ENCODE assay signal across 21 cellular contexts in the genomic region with DNA sequence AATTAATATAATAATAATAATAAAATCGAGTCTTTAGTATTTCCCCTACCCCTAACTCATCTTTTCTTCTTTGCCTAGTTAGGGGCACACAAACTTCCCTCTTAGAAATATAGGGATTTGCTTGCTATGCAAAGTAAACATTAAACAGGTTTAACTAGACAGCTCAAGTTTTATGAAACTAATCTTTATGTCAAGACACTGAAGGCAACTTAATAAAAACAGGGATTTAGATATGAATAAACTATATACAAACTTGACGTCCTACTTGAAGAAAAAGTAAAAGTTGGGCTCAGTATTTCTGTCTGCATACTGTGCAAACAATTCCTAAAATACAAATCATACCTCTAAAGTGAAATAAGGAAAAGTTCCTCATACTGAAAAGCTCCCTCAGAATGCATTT. TPM values are rescaled to one million over a fixed set of nuclear protein-coding genes. Genes with fewer than 3 reads are reported as not detected.
A peak's percentile ranks its signal among the peaks of the same experiment; 100 is the strongest.
DNase-seq lines count a peak whose midpoint lies in the region; ATAC-seq and TF ChIP-seq lines count a peak whose summit lies in the region.
"Had no signal": no experiment of that assay in that cellular context is flagged by ENCODE, and none has a peak within 500 bp of the region (broad histone marks: within the 10 kb centered on the region; RNA-seq: fewer than 3 reads in every experiment).

No MANE protein-coding gene starts in this region.

- CTCF ChIA-PET in Panc1 (lab: Charles Lee), result no interaction called here

- H3K36me3 ChIP-seq in Panc1 (ENCODE audit: control insufficient read depth, insufficient read depth, low read length) (no peaks in the 10 kb centered on the region; the same call in 1 of the 2 replicates), gastroesophageal sphincter (no peaks in the 10 kb centered on the region)

- WGBS in gastroesophageal sphincter (ENCODE audit: low coverage in 1 of 2), 2 donors, result 31 to 43% methylated on average over 2 of the region's 2 CpGs

- TF ChIP-seq CTCF in Panc1 (IDR thresholded peaks at IDR 0.05), result no peak
- TF ChIP-seq CTCF in gastroesophageal sphincter (IDR thresholded peaks at IDR 0.05), result no peak

- BruUV-seq in Panc1 (replicated peaks; lab: Mats Ljungman, UMichigan), result no TSS peak

- no peak overlapping the region for H3K4me3 ChIP-seq in Panc1 (ENCODE audit: low read depth in 2 of 2, low read length in 2 of 2)
- H3K4me3 ChIP-seq in gastroesophageal sphincter, result no peak overlapping the region

- DNase-seq in SIG-M5 treated with dmso at 0.1 percent for 504 hours (lab: John Stamatoyannopoulos, UW; ENCODE audit: unreplicated experiment) (peak; percentile 36), SIG-M5 (lab: John Stamatoyannopoulos, UW) (no peak), Panc1 (ENCODE audit: low read depth, low spot score) (no peak), ureter (ENCODE audit: low spot score) (no peak), AG08396 (ENCODE audit: low spot score) (no peak)
- DNase-seq in activated naive CD8-positive, alpha-beta T cell treated with anti-CD3 and anti-CD28 coated beads, Interleukin-2, amount 50 U/mL, for 24 hours, result no peak
- DNase-seq: Calu3; CD4-positive, CD25-positive, alpha-beta regulatory T cell; DND-41; GDM1; KBM-7; NCI-H1048; NCI-H146; NCI-H2107; NCI-H226; NCI-H526 treated with DMSO at 0.1 percent for 48 hours had no signal

- peaks cover 35% of the 10 kb centered on the region for H3K4me1 ChIP-seq in Panc1 (ENCODE audit: control insufficient read depth, insufficient read depth, low read length)
- H3K4me1 ChIP-seq in gastroesophageal sphincter, result peaks cover 0 to 60% (median 13%) of the 10 kb centered on the region in 3 donors

- H3K27me3 ChIP-seq in Panc1 (ENCODE audit: control insufficient read depth, insufficient read depth, low read length), result no peaks in the 10 kb centered on the region
- H3K27me3 ChIP-seq in gastroesophageal sphincter, result no peaks in the 10 kb centered on the region

- H3K4me1 Mint-ChIP-seq in activated naive CD8-positive, alpha-beta T cell treated with anti-CD3 and anti-CD28 coated beads, Interleukin-2, amount 50 U/mL, for 24 hours, result no peaks in the 10 kb centered on the region
- H3K4me1 Mint-ChIP-seq: CD4-positive, CD25-positive, alpha-beta regulatory T cell had no signal

- no peaks in the 10 kb centered on the region for H3K9me3 Mint-ChIP-seq in activated naive CD8-positive, alpha-beta T cell treated with anti-CD3 and anti-CD28 coated beads, Interleukin-2, amount 50 U/mL, for 24 hours

- peaks cover 17% of the 10 kb centered on the region for H3K27me3 Mint-ChIP-seq in activated naive CD8-positive, alpha-beta T cell treated with anti-CD3 and anti-CD28 coated beads, Interleukin-2, amount 50 U/mL, for 24 hours
- H3K27me3 Mint-ChIP-seq: CD4-positive, CD25-positive, alpha-beta regulatory T cell had no signal

- TF ChIP-seq EP300 in gastroesophageal sphincter (IDR thresholded peaks at IDR 0.05), result no peak

- in situ Hi-C loops in Panc1 (cut with HindIII; ENCODE audit: low pct_unique_long_range_greater_than_20kb, low sequenced_read_pairs), result no loop called here

- TF ChIP-seq POLR2A in gastroesophageal sphincter (IDR thresholded peaks at IDR 0.05), result no peak

- no peaks in the 10 kb centered on the region for H3K36me3 Mint-ChIP-seq in activated naive CD8-positive, alpha-beta T cell treated with anti-CD3 and anti-CD28 coated beads, Interleukin-2, amount 50 U/mL, for 24 hours (ENCODE audit: low read depth)
- H3K36me3 Mint-ChIP-seq: CD4-positive, CD25-positive, alpha-beta regulatory T cell had no signal

- POLR2A ChIA-PET in Panc1 (lab: Charles Lee), result interaction anchor here (0.6 kb wide), 1 partner anchor 27 kb away, joined by 3 read pairs; no protein-coding TSS in a partner anchor

- peaks cover 2% of the 10 kb centered on the region; the same call in 1 of the 2 replicates for H3K9me3 ChIP-seq in Panc1 (ENCODE audit: control insufficient read depth, insufficient read depth, low read depth, low read length)
- H3K9me3 ChIP-seq in gastroesophageal sphincter, result no peaks in the 10 kb centered on the region

- no peak overlapping the region for H3K4me3 Mint-ChIP-seq in activated naive CD8-positive, alpha-beta T cell treated with anti-CD3 and anti-CD28 coated beads, Interleukin-2, amount 50 U/mL, for 24 hours
- H3K4me3 Mint-ChIP-seq: CD4-positive, CD25-positive, alpha-beta regulatory T cell had no signal

- H3K27ac Mint-ChIP-seq in activated naive CD8-positive, alpha-beta T cell treated with anti-CD3 and anti-CD28 coated beads, Interleukin-2, amount 50 U/mL, for 24 hours, result no peak overlapping the region
- H3K27ac Mint-ChIP-seq: CD4-positive, CD25-positive, alpha-beta regulatory T cell had no signal

- ATAC-seq in Panc1 (no peak), gastroesophageal sphincter (no peak), HG02970 (IDR thresholded peaks at IDR 0.05; ENCODE audit: low FRiP score, unreplicated experiment) (no peak)
- no peak for ATAC-seq in activated naive CD8-positive, alpha-beta T cell treated with anti-CD3 and anti-CD28 coated beads, Interleukin-2, amount 50 U/mL, for 24 hours

- H3K27ac ChIP-seq in Panc1 (ENCODE audit: low read length) (peak overlapping the region; percentile 96), gastroesophageal sphincter (peak overlapping the region; percentile 56 to 77 (median 62))
- H3K27ac ChIP-seq: 22Rv1, HL-60 had no signal

- intact Hi-C loops in Panc1 (cut with micrococcal nuclease; ENCODE audit: unreplicated experiment), result loop anchor here (10.0 kb wide), 1 partner anchor 47 kb away; the partner anchor contains the start of gene CAV2

RNA-seq across cellular contexts. Expression of gene CAV2, which starts 52.1 kb away (rescaled TPM):
- total RNA-seq in Panc1 (2021; ENCODE audit: unreplicated experiment) (217 TPM), gastroesophageal sphincter (100 to 1,000 TPM; 142 to 188 (median 170) TPM), ureter (64.4 TPM)
- polyA plus RNA-seq in Panc1 (2012; ENCODE audit: insufficient read length), result 199 TPM
- total RNA-seq: CD4-positive, CD25-positive, alpha-beta regulatory T cell; OCI-LY7 had no signal
- polyA plus RNA-seq: CD4-positive, CD25-positive, alpha-beta regulatory T cell had no signal
